Comparison of ENCODE assay signal across 8 cellular contexts in genomic region chr17:2401426-2402221, GRCh38. TPM values are rescaled to one million over a fixed set of nuclear protein-coding genes. Genes with fewer than 3 reads are reported as not detected.
DNase-seq lines count a peak whose midpoint lies in the region; ATAC-seq, FAIRE-seq and TF ChIP-seq lines count a peak whose summit lies in the region.

No MANE protein-coding gene starts in this region.

- H3K4me1 ChIP-seq in cardiac muscle cell (ENCODE audit: low read depth) (peaks cover 24% of the 10 kb centered on the region), pancreas (peaks cover 20 to 52% (median 42%) of the 10 kb centered on the region in 3 donors), tibial artery (peaks cover 7 to 64% (median 53%) of the 10 kb centered on the region in 4 donors)

- no peak for TF ChIP-seq CTCF in GM10248 (IDR thresholded peaks at IDR 0.05; ENCODE audit: control extremely low read depth, extremely low read depth, low read depth, missing control alignments)
- no peak for TF ChIP-seq CTCF in cardiac muscle cell (IDR thresholded peaks at IDR 0.05; ENCODE audit: low read depth, low read length)
- TF ChIP-seq CTCF in pancreas (IDR thresholded peaks at IDR 0.05) = no peak
- peak in 1 of 2 experiments; percentile 29 for TF ChIP-seq CTCF in tibial artery (IDR thresholded peaks at IDR 0.05)

- CTCF ChIA-PET in GM10248 (lab: Yijun Ruan, JAX) = interaction anchor here (1.1 to 11.6 kb wide), 5 partner anchors 9 to 157 kb away, joined by 3 to 75 read pairs (median 4); no protein-coding TSS in a partner anchor

- H3K9me3 ChIP-seq in cardiac muscle cell (ENCODE audit: low read depth) (no peaks in the 10 kb centered on the region), pancreas (no peaks in the 10 kb centered on the region), tibial artery (no peaks in the 10 kb centered on the region)

- peak; percentile 55 for ATAC-seq in HG02759 (IDR thresholded peaks at IDR 0.05; ENCODE audit: unreplicated experiment)
- peak; percentile 62 to 71 (median 64) for ATAC-seq in pancreas

- H3K27me3 ChIP-seq in cardiac muscle cell (no peaks in the 10 kb centered on the region), pancreas (no peaks in the 10 kb centered on the region), tibial artery (no peaks in the 10 kb centered on the region)

- POLR2A ChIA-PET in GM10248 (lab: Yijun Ruan, JAX) = interaction anchor here (0.6 to 2.0 kb wide), 4 partner anchors 7 to 1025 kb away, joined by 3 to 16 read pairs (median 4); no protein-coding TSS in a partner anchor

- 0 to 1% (median 1%) methylated on average over 54 to 72 of the region's 72 CpGs for WGBS in adipose tissue, 3 donors
- WGBS in pancreas, 2 donors = 0% methylated on average over 56 to 72 of the region's 72 CpGs

- intact Hi-C loops in pancreas (cut with DNase I) (no loop called here), tibial artery (cut with DNase I; ENCODE audit: low total_unique reads) (no loop called here)

- peak overlapping the region; percentile 83 for H3K4me3 ChIP-seq in cardiac muscle cell
- peak overlapping the region; percentile 85 to 92 (median 90) for H3K4me3 ChIP-seq in pancreas
- peak overlapping the region; percentile 65 to 88 for H3K4me3 ChIP-seq in tibial artery

- H3K36me3 ChIP-seq in cardiac muscle cell (no peaks in the 10 kb centered on the region), pancreas (no peaks in the 10 kb centered on the region), tibial artery (no peaks in the 10 kb centered on the region)

- peak; percentile 93 for DNase-seq in GM10248 (ENCODE audit: extremely low spot score)
- peak; percentile 74 for DNase-seq in NCI-H1417 treated with DMSO at 0.1 percent for 48 hours (lab: John Stamatoyannopoulos, UW)
- peak; percentile 99 for DNase-seq in SW480 (ENCODE audit: low spot score)
- DNase-seq in cardiac muscle cell (ENCODE audit: low read depth in 1 of 2, low spot score in 1 of 2) = peak; percentile 100
- peak; percentile 100 for DNase-seq in pancreas
- DNase-seq in tibial artery = peak; percentile 100

- H3K27ac ChIP-seq in adipose tissue (ENCODE audit: low read depth, low read length) (peak overlapping the region; percentile 65), cardiac muscle cell (peak overlapping the region; percentile 98), pancreas (peak overlapping the region; percentile 98 to 99 (median 98)), tibial artery (peak overlapping the region; percentile 91 to 100)

- peak; percentile 43 for FAIRE-seq in pancreas (lab: Jason Lieb, UNC)

RNA-seq across cellular contexts. Expression of gene MNT, which starts 0.8 kb away (rescaled TPM):
- polyA plus RNA-seq in adipose tissue = 10 to 100 TPM in 2 of 3 donors, 1 to 10 TPM in 1; 4.9 to 23.7 (median 23.1) TPM
- 15.8 and 17.4 TPM in 2 replicates for total RNA-seq in cardiac muscle cell
- 7.1 and 7.3 TPM in 2 replicates for polyA plus RNA-seq in cardiac muscle cell
- 10 to 100 TPM in 4 of 6 donors, 1 to 10 TPM in 2; 8.7 to 15.8 (median 10.3) TPM for total RNA-seq in pancreas
- 10 to 100 TPM in 1 of 2 donors, 1 to 10 TPM in 1; 9.6 to 15.3 TPM for polyA plus RNA-seq in pancreas

Comparison
In these comparisons a context has a peak if more than half of its experiments do, and no peak if none do; other contexts are left out.
1. Peak in every context shown above with its lines: DNase-seq, ATAC-seq, H3K4me3 ChIP-seq and H3K27ac ChIP-seq.